Comparison of ENCODE assay signal across 21 cellular contexts in genomic region chr11:128584253-128584652, GRCh38. TPM values are rescaled to one million over a fixed set of nuclear protein-coding genes. Genes with fewer than 3 reads are reported as not detected.
DNase-seq lines count a peak whose midpoint lies in the region; ATAC-seq, FAIRE-seq and TF ChIP-seq lines count a peak whose summit lies in the region.
"Had no signal": no experiment of that assay in that cellular context is flagged by ENCODE, and none has a peak within 500 bp of the region (broad histone marks: within the 10 kb centered on the region; RNA-seq: fewer than 3 reads in every experiment).

No MANE protein-coding gene starts in this region.

- H3K9me3 ChIP-seq in HUES6 (ENCODE audit: control insufficient read depth, insufficient read depth, low read depth, low read length): no peaks in the 10 kb centered on the region
- H3K9me3 ChIP-seq in astrocyte (ENCODE audit: insufficient read depth, low read depth, low read length): no peaks in the 10 kb centered on the region
- H3K9me3 ChIP-seq in neutrophil: no peaks in the 10 kb centered on the region
- H3K9me3 ChIP-seq: HAP-1 had no signal

- H2AFZ ChIP-seq in GM23338 (no peak overlapping the region), astrocyte (ENCODE audit: low read depth, low read length) (no peak overlapping the region)

- H3K4me3 ChIP-seq in GM23338 (peak overlapping the region; percentile 71), HUES6 (ENCODE audit: low read depth, low read length) (peak overlapping the region; percentile 49), astrocyte (ENCODE audit: insufficient read depth, low read depth, low read length) (no peak overlapping the region), neutrophil (ENCODE audit: low read depth in 1 of 2, low read length in 1 of 2) (peak overlapping the region in 1 of 2 experiments; percentile 54)
- H3K4me3 ChIP-seq: HAP-1, K562 had no signal

- peak overlapping the region; percentile 87 for H3K4me2 ChIP-seq in GM23338
- no peak overlapping the region for H3K4me2 ChIP-seq in astrocyte (ENCODE audit: low read length)

- H3K79me2 ChIP-seq in GM23338 (replicated peaks; ENCODE audit: insufficient read depth): peaks cover 68% of the 10 kb centered on the region
- H3K79me2 ChIP-seq in astrocyte (ENCODE audit: insufficient read depth, low read length): no peaks in the 10 kb centered on the region

- H3K27me3 ChIP-seq in GM23338 (ENCODE audit: insufficient read depth): no peaks in the 10 kb centered on the region
- peaks cover 8% of the 10 kb centered on the region; the same call in 1 of the 2 replicates for H3K27me3 ChIP-seq in HUES6 (ENCODE audit: control insufficient read depth, insufficient read depth, low read length)
- H3K27me3 ChIP-seq in astrocyte (ENCODE audit: insufficient read depth, low read length): peaks cover 15% of the 10 kb centered on the region
- H3K27me3 ChIP-seq in neutrophil: no peaks in the 10 kb centered on the region

- H3K36me3 ChIP-seq in GM23338 (ENCODE audit: insufficient read depth) (no peaks in the 10 kb centered on the region), HUES6 (ENCODE audit: control insufficient read depth, insufficient read depth, low read length) (no peaks in the 10 kb centered on the region), astrocyte (ENCODE audit: insufficient read depth, low read length) (no peaks in the 10 kb centered on the region), neutrophil (no peaks in the 10 kb centered on the region)
- H3K36me3 ChIP-seq: HAP-1 had no signal

- ATAC-seq in GM23338: no peak
- ATAC-seq: K562 had no signal

- H3K27me3 Mint-ChIP-seq in GM23338 (ENCODE audit: insufficient read depth, low read depth, poor library complexity) (peaks cover 3% of the 10 kb centered on the region), astrocyte (ENCODE audit: low read depth, unreplicated experiment) (no peaks in the 10 kb centered on the region)

- H3K27ac Mint-ChIP-seq in GM23338 (no peak overlapping the region), astrocyte (ENCODE audit: unreplicated experiment) (peak overlapping the region; percentile 37)

- H3K27ac ChIP-seq in GM23338 (ENCODE audit: low read depth) (peak overlapping the region; percentile 73; the same call in 1 of the 2 replicates), HUES6 (ENCODE audit: low read depth, low read length) (no peak overlapping the region), astrocyte (ENCODE audit: low read depth, low read length) (no peak overlapping the region), neutrophil (peak overlapping the region; percentile 81)

- H3K4me1 Mint-ChIP-seq in GM23338 (peaks cover 82% of the 10 kb centered on the region), astrocyte (ENCODE audit: low read depth, unreplicated experiment) (peaks cover 51% of the 10 kb centered on the region)

- peaks cover 62% of the 10 kb centered on the region for H3K4me1 ChIP-seq in GM23338 (ENCODE audit: insufficient read depth)
- peaks cover 64% of the 10 kb centered on the region for H3K4me1 ChIP-seq in HUES6 (ENCODE audit: control insufficient read depth, insufficient read depth, low read length)
- H3K4me1 ChIP-seq in astrocyte (ENCODE audit: insufficient read depth, low read length): peaks cover 8% of the 10 kb centered on the region
- peaks cover 55 to 65% of the 10 kb centered on the region in 2 experiments for H3K4me1 ChIP-seq in neutrophil (ENCODE audit: control insufficient read depth in 1 of 2, insufficient read depth in 1 of 2, low read depth in 1 of 2, low read length in 1 of 2)

- peak overlapping the region; percentile 75 for H3K4me3 Mint-ChIP-seq in GM23338
- no peak overlapping the region for H3K4me3 Mint-ChIP-seq in astrocyte (ENCODE audit: unreplicated experiment)

- peak; percentile 53 for DNase-seq in GM23338 (ENCODE audit: low spot score)
- no peak for DNase-seq in astrocyte (ENCODE audit: low read depth)
- DNase-seq in mesenteric fat pad (ENCODE audit: low spot score): no peak
- no peak for DNase-seq in DMS153 treated with DMSO at 0.1 percent for 48 hours (lab: John Stamatoyannopoulos, UW; ENCODE audit: unreplicated experiment)
- no peak for DNase-seq in UCSD-AML1 (lab: John Stamatoyannopoulos, UW; ENCODE audit: unreplicated experiment)
- DNase-seq: COR-L47, DMS153, EL, MV-4-11, NCI-H1417, NCI-H1930, NCI-H2171 treated with DMSO at 0.1 percent for 48 hours, NCI-H446 treated with DMSO at 0.1 percent for 48 hours, NCI-H748 treated with DMSO at 0.1 percent for 48 hours, RPMI8226, SIG-M5 had no signal

- H4K20me1 ChIP-seq in GM23338 (replicated peaks; ENCODE audit: insufficient read depth): no peaks in the 10 kb centered on the region
- H4K20me1 ChIP-seq in astrocyte (ENCODE audit: insufficient read depth, low read length): no peaks in the 10 kb centered on the region

- H3K9me3 Mint-ChIP-seq in GM23338: no peaks in the 10 kb centered on the region
- H3K9me3 Mint-ChIP-seq in astrocyte (ENCODE audit: unreplicated experiment): no peaks in the 10 kb centered on the region

- H3F3A ChIP-seq in GM23338 (replicated peaks; ENCODE audit: low read depth): no peaks in the 10 kb centered on the region

- H3K9ac ChIP-seq in HUES6 (ENCODE audit: low read length) (no peak overlapping the region), astrocyte (ENCODE audit: low read length) (no peak overlapping the region)

- H3K9me2 ChIP-seq in GM23338 (ENCODE audit: insufficient read depth): no peaks in the 10 kb centered on the region

- H3K36me3 Mint-ChIP-seq in GM23338 (ENCODE audit: low read depth) (peaks cover 4% of the 10 kb centered on the region; the same call in 2 of the 3 replicates), astrocyte (ENCODE audit: low read depth, unreplicated experiment) (no peaks in the 10 kb centered on the region)

- FAIRE-seq in astrocyte (lab: Jason Lieb, UNC): no peak
- FAIRE-seq: GM19239, K562 had no signal

- no peak for TF ChIP-seq CTCF in GM23338 (conservative IDR thresholded peaks at IDR 0.05; ENCODE audit: low read depth in 2 of 2)
- no peak for TF ChIP-seq CTCF in astrocyte (IDR thresholded peaks at IDR 0.05; ENCODE audit: insufficient read depth, low read depth, low read length)
- no peak for TF ChIP-seq CTCF in neutrophil (IDR thresholded peaks at IDR 0.05)

TF ChIP-seq in GM23338, 12 proteins besides CTCF, POLR2A, EP300 and RAD21 (continues in another document):
- no peak for TF ChIP-seq STAT1 (IDR thresholded peaks at IDR 0.05; ENCODE audit: unreplicated experiment)
- TF ChIP-seq ZNF462 (CRISPR knock-in tag; IDR thresholded peaks at IDR 0.05): 0 out of 2 replicates have a peak, but pooled peaks have one; percentile 41

RNA-seq across cellular contexts. Expression of gene ETS1, which starts 3.1 kb away (rescaled TPM):
- total RNA-seq in GM23338 (2014; rRNA removed; shearing (Covaris generic)): 49.0 and 52.6 TPM in 2 replicates
- polyA plus RNA-seq in GM23338 (2016; fragmentation: Nextera tagmentation; extraction: Ambion mirVana): 25.2 and 25.6 TPM in 2 replicates
- 87.7 and 107 TPM in 2 replicates for total RNA-seq in astrocyte
- 154 TPM for total RNA-seq in mesenteric fat pad

Comparison
In these comparisons a context has a peak if more than half of its experiments do, and no peak if none do; other contexts are left out.
1. H3K27ac ChIP-seq: peak in GM23338 (single experiment) and neutrophil (single experiment); none in HUES6 (single experiment) and astrocyte (single experiment).